Comparison of ENCODE assay signal across 11 cellular contexts in the genomic region with DNA sequence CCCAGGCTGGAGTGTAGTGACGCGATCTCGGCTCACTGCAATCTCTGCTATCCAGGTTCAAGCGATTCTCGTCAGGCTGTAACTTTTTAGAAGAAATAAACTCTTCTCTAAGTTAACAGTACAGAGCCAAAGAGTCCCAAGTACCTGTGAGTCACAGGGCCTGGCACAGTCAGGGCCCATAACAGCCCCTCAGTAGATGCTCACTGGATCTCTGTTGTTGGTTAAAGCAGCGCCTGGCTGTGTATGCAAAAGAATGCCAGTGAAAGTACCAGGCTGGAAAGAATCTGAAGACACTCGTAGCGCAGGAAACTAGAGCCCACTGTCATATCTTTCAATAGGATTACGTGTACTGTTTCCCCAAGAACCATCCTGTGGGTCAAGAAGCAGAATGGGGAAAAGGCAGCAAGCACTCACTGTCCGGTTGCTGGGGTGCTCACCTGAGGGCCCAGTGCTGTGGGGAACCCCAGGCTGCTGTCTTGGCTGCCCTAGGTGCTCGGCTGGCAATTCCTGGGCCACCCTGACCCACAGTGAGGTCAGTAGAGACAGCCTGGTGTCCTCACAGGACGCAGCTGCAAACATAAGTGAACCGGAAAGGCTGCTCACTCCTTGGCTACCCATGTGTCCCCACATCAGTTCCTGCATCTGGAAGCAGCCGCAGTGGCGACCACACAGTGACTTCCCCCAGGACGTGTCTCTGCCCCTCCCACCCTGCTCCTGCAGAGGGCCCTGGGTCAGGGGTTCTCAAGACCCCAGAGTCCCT. TPM values are rescaled to one million over a fixed set of nuclear protein-coding genes. Genes with fewer than 3 reads are reported as not detected.
DNase-seq lines count a peak whose midpoint lies in the region; ATAC-seq and TF ChIP-seq lines count a peak whose summit lies in the region.
"Had no signal": no experiment of that assay in that cellular context is flagged by ENCODE, and none has a peak within 500 bp of the region (broad histone marks: within the 10 kb centered on the region; RNA-seq: fewer than 3 reads in every experiment).

No MANE protein-coding gene starts in this region.

- H2BK120ac ChIP-seq in IMR-90 (ENCODE audit: low read depth, low read length) = no peak overlapping the region

- no peak overlapping the region for H3K18ac ChIP-seq in IMR-90 (ENCODE audit: low read depth, low read length)

- TF ChIP-seq CTCF in IMR-90 (conservative IDR thresholded peaks at IDR 0.05; ENCODE audit: low read depth, low read length) = no peak
- TF ChIP-seq CTCF in osteoblast (IDR thresholded peaks at IDR 0.05; ENCODE audit: extremely low read depth, low read depth, low read length) = no peak

- no peak overlapping the region for H3K9ac ChIP-seq in IMR-90 (ENCODE audit: low read depth, low read length)

- DNase-seq in NOMO-1 (lab: John Stamatoyannopoulos, UW; ENCODE audit: unreplicated experiment in 2 of 2) (peak; percentile 14 to 36), NOMO-1 treated with dmso at 0.1 percent for 144 hours (lab: John Stamatoyannopoulos, UW; ENCODE audit: unreplicated experiment) (no peak), IMR-90 (no peak), osteoblast (ENCODE audit: insufficient read length, low spot score, missing footprints) (peak; percentile 93)
- DNase-seq in stimulated activated CD4-positive, alpha-beta T cell treated with anti-CD3 and anti-CD28 coated beads, Interleukin-15, amount 100 ng/mL, for 24 hours = no peak
- DNase-seq in stimulated activated CD4-positive, alpha-beta T cell treated with anti-CD3 and anti-CD28 coated beads, Interleukin-2, amount 100 ng/mL, for 48 hours = no peak
- DNase-seq: NCI-H1436 had no signal

- no peak overlapping the region for H4K5ac ChIP-seq in IMR-90 (ENCODE audit: low read depth, low read length)

- BruUV-seq in IMR-90 (replicated peaks; lab: Mats Ljungman, UMichigan) = no TSS peak

- H3K27ac ChIP-seq in IMR-90 (ENCODE audit: insufficient read depth, low read length) (no peak overlapping the region), osteoblast (ENCODE audit: low read depth, low read length) (no peak overlapping the region)

- no peaks in the 10 kb centered on the region for H3K9me3 Mint-ChIP-seq in activated T-helper 17 cell treated with anti-CD3 and anti-CD28 coated beads, Interleukin-2, amount 50 U/mL, for 72 hours

- H3K4me3 Mint-ChIP-seq in activated T-helper 17 cell treated with anti-CD3 and anti-CD28 coated beads, Interleukin-2, amount 50 U/mL, for 72 hours = peak overlapping the region; percentile 99

- no peak overlapping the region for H4K8ac ChIP-seq in IMR-90 (ENCODE audit: low read depth in 2 of 2, low read length in 2 of 2)

- 79% methylated on average over 10 of the region's 16 CpGs; no CpG with 5 or more reads in 1 of the 2 experiments for WGBS in IMR-90 (ENCODE audit: extremely low coverage in 2 of 2, insufficient read length in 1 of 2), 2 experiments

- H3K9me3 ChIP-seq in IMR-90 (ENCODE audit: control insufficient read depth, insufficient read depth, low read length) (no peaks in the 10 kb centered on the region), osteoblast (ENCODE audit: low read depth, low read length) (no peaks in the 10 kb centered on the region)

- in situ Hi-C loops in IMR-90 (cut with MboI; ENCODE audit: low sequenced_read_pairs) = no loop called here

- H3K79me2 ChIP-seq in osteoblast (ENCODE audit: insufficient read depth, low read length) = peaks cover 62% of the 10 kb centered on the region

- H3K56ac ChIP-seq in IMR-90 (ENCODE audit: extremely low read depth, insufficient read depth, low read length) = no peak overlapping the region

- peak overlapping the region; percentile 9 for H2AK9ac ChIP-seq in IMR-90 (replicated peaks; ENCODE audit: low read depth, low read length, poor library complexity)

- H3K27ac Mint-ChIP-seq in activated T-helper 17 cell treated with anti-CD3 and anti-CD28 coated beads, Interleukin-2, amount 50 U/mL, for 72 hours = peak overlapping the region; percentile 52

- no peak for TF ChIP-seq POLR2A in IMR-90 (IDR thresholded peaks at IDR 0.05; ENCODE audit: low read depth, low read length)

- dilution Hi-C loops in IMR-90 (cut with HindIII; ENCODE audit: low sequenced_read_pairs, unreplicated experiment) = no loop called here

- H3K23ac ChIP-seq in IMR-90 (ENCODE audit: low read depth, low read length) = no peak overlapping the region

- H2BK5ac ChIP-seq in IMR-90 (ENCODE audit: low read depth, low read length, poor library complexity, severe bottlenecking) = no peak overlapping the region

- POLR2A ChIA-PET in IMR-90 (lab: Charles Lee; ENCODE audit: unreplicated experiment) = no interaction called here

- ATAC-seq in IMR-90 (ENCODE audit: low read depth) (no peak), HG03378 (IDR thresholded peaks at IDR 0.05; ENCODE audit: unreplicated experiment) (no peak)
- ATAC-seq in activated T-helper 17 cell treated with anti-CD3 and anti-CD28 coated beads, Interleukin-2, amount 50 U/mL, for 72 hours (replicated peaks) = no peak

- intact Hi-C loops in IMR-90 (cut with micrococcal nuclease) = no loop called here

- H4K20me1 ChIP-seq in IMR-90 (ENCODE audit: insufficient read depth, low read length) = peaks cover 21% of the 10 kb centered on the region
- H4K20me1 ChIP-seq in osteoblast (ENCODE audit: insufficient read depth, low read length) = peaks cover 40% of the 10 kb centered on the region

- no peak overlapping the region for H2BK20ac ChIP-seq in IMR-90 (ENCODE audit: low read depth, low read length)

- H3K14ac ChIP-seq in IMR-90 (replicated peaks; ENCODE audit: low read depth, low read length) = no peak overlapping the region

- no peak overlapping the region for H2AFZ ChIP-seq in IMR-90 (replicated peaks; ENCODE audit: low read length, poor library complexity)
- H2AFZ ChIP-seq in osteoblast (ENCODE audit: low read length) = no peak overlapping the region

- no peak for TF ChIP-seq RAD21 in IMR-90 (IDR thresholded peaks at IDR 0.05; ENCODE audit: low read length)

- H2AK5ac ChIP-seq in IMR-90 (ENCODE audit: low read depth, low read length) = no peak overlapping the region

- H3K36me3 ChIP-seq in IMR-90 (ENCODE audit: control insufficient read depth, insufficient read depth, low read length) (peaks cover 12% of the 10 kb centered on the region), osteoblast (ENCODE audit: insufficient read depth, low read length) (peaks cover 18% of the 10 kb centered on the region)

- H2BK15ac ChIP-seq in IMR-90 (ENCODE audit: low read depth, low read length) = no peak overlapping the region

- H3K4ac ChIP-seq in IMR-90 (ENCODE audit: low read depth, low read length) = no peak overlapping the region

- H3K4me1 ChIP-seq in IMR-90 (ENCODE audit: control insufficient read depth, insufficient read depth, low read length) = peaks cover 9% of the 10 kb centered on the region
- peaks cover 16% of the 10 kb centered on the region for H3K4me1 ChIP-seq in osteoblast (ENCODE audit: insufficient read depth, low read length)

- CTCF ChIA-PET in IMR-90 (lab: Yijun Ruan, JAX) = no interaction called here

- H3K4me3 ChIP-seq in IMR-90 (ENCODE audit: insufficient read depth, low read depth, low read length) = no peak overlapping the region
- no peak overlapping the region for H3K4me3 ChIP-seq in osteoblast (ENCODE audit: insufficient read depth, low read length)
- H3K4me3 ChIP-seq: coronary artery, skin epidermis had no signal

- peaks cover 25 to 84% of the 10 kb centered on the region in 2 experiments for H3K79me1 ChIP-seq in IMR-90 (ENCODE audit: low read depth in 1 of 2, low read length in 2 of 2)

- H3K4me2 ChIP-seq in IMR-90 (ENCODE audit: low read depth, low read length) = no peak overlapping the region
- no peak overlapping the region for H3K4me2 ChIP-seq in osteoblast (ENCODE audit: insufficient read depth, low read length)

- peaks cover 13% of the 10 kb centered on the region for H3K4me1 Mint-ChIP-seq in activated T-helper 17 cell treated with anti-CD3 and anti-CD28 coated beads, Interleukin-2, amount 50 U/mL, for 72 hours

- H3K9me1 ChIP-seq in IMR-90 (ENCODE audit: insufficient read depth, low read length) = peaks cover 6% of the 10 kb centered on the region; the same call in 1 of the 2 replicates

- no peaks in the 10 kb centered on the region for H3K27me3 Mint-ChIP-seq in activated T-helper 17 cell treated with anti-CD3 and anti-CD28 coated beads, Interleukin-2, amount 50 U/mL, for 72 hours

- H3K27me3 ChIP-seq in IMR-90 (ENCODE audit: control insufficient read depth, insufficient read depth, low read length) (no peaks in the 10 kb centered on the region), osteoblast (ENCODE audit: insufficient read depth, low read length) (no peaks in the 10 kb centered on the region)

- no peak overlapping the region for H4K91ac ChIP-seq in IMR-90 (ENCODE audit: insufficient read depth, low read depth, low read length)

- H3K36me3 Mint-ChIP-seq in activated T-helper 17 cell treated with anti-CD3 and anti-CD28 coated beads, Interleukin-2, amount 50 U/mL, for 72 hours (ENCODE audit: low read depth) = peaks cover 62% of the 10 kb centered on the region

RNA-seq across cellular contexts. Expression of a gene that starts 3.1 kb away (rescaled TPM):
- 66.1 and 85.5 TPM in 2 replicates for total RNA-seq in IMR-90 (2012; rRNA removed)
- 61.8 and 64.9 TPM in 2 replicates for polyA plus RNA-seq in IMR-90 (2012; rRNA removed)
- polyA plus RNA-seq in IMR-90 (2012; cell fraction: cytosol; rRNA removed) = 23.0 and 34.5 TPM in 2 replicates
- polyA plus RNA-seq in IMR-90 (2012; cell fraction: nucleus; rRNA removed; ENCODE audit: low replicate concordance) = 12.5 and 31.3 TPM in 2 replicates
- total RNA-seq in activated T-helper 17 cell treated with anti-CD3 and anti-CD28 coated beads, Interleukin-2, amount 50 U/mL, for 72 hours = 100 to 1,000 TPM in 1 of 2 donors, 10 to 100 TPM in 1; 68.2 to 132 TPM
- total RNA-seq in osteoblast = 51.9 and 55.7 TPM in 2 replicates

RNA-seq across cellular contexts. Expression of a gene that starts 5.9 kb away (rescaled TPM):
- 6.6 and 6.7 TPM in 2 replicates for total RNA-seq in IMR-90 (2012; rRNA removed)
- 26.6 and 30.6 TPM in 2 replicates for polyA plus RNA-seq in IMR-90 (2012; rRNA removed)
- polyA plus RNA-seq in IMR-90 (2012; cell fraction: cytosol; rRNA removed) = 15.7 and 43.3 TPM in 2 replicates
- 27.0 and 66.0 TPM in 2 replicates for polyA plus RNA-seq in IMR-90 (2012; cell fraction: nucleus; rRNA removed; ENCODE audit: low replicate concordance)
- total RNA-seq in activated T-helper 17 cell treated with anti-CD3 and anti-CD28 coated beads, Interleukin-2, amount 50 U/mL, for 72 hours = 10 to 100 TPM; 15.7 to 16.0 TPM
- total RNA-seq in osteoblast = 37.1 and 38.0 TPM in 2 replicates

RNA-seq across cellular contexts. Expression of a gene that starts 6.1 kb away (rescaled TPM):
- total RNA-seq in IMR-90 (2012; rRNA removed) = 15.0 and 15.1 TPM in 2 replicates
- 49.7 and 49.8 TPM in 2 replicates for polyA plus RNA-seq in IMR-90 (2012; rRNA removed)
- 26.4 and 36.9 TPM in 2 replicates for polyA plus RNA-seq in IMR-90 (2012; cell fraction: cytosol; rRNA removed)
- 70.1 and 136 TPM in 2 replicates for polyA plus RNA-seq in IMR-90 (2012; cell fraction: nucleus; rRNA removed; ENCODE audit: low replicate concordance)
- 100 to 1,000 TPM; 151 to 204 TPM for total RNA-seq in activated T-helper 17 cell treated with anti-CD3 and anti-CD28 coated beads, Interleukin-2, amount 50 U/mL, for 72 hours
- 3.2 and 4.0 TPM in 2 replicates for total RNA-seq in osteoblast

RNA-seq across cellular contexts. Expression of a gene that starts 31.1 kb away (rescaled TPM):
- total RNA-seq in IMR-90 (2012; rRNA removed) (1.9 and 2.0 TPM in 2 replicates), osteoblast (3.8 and 4.3 TPM in 2 replicates)
- polyA plus RNA-seq in IMR-90 (2012; rRNA removed) = 3.1 and 4.4 TPM in 2 replicates
- polyA plus RNA-seq in IMR-90 (2012; cell fraction: cytosol; rRNA removed) = 3.7 and 4.1 TPM in 2 replicates
- 5.3 and 12.2 TPM in 2 replicates for polyA plus RNA-seq in IMR-90 (2012; cell fraction: nucleus; rRNA removed; ENCODE audit: low replicate concordance)
- total RNA-seq in activated T-helper 17 cell treated with anti-CD3 and anti-CD28 coated beads, Interleukin-2, amount 50 U/mL, for 72 hours = 1 to 10 TPM; 1.8 to 2.6 TPM

Comparison
In these comparisons a context has a peak if more than half of its experiments do, and no peak if none do; other contexts are left out.
1. DNase-seq: peak in NOMO-1 (2 of 2) and osteoblast (single experiment); none in NOMO-1 treated with dmso at 0.1 percent for 144 hours (single experiment), IMR-90 (single experiment), stimulated activated CD4-positive, alpha-beta T cell treated with anti-CD3 and anti-CD28 coated beads, Interleukin-15, amount 100 ng/mL, for 24 hours (single experiment) and stimulated activated CD4-positive, alpha-beta T cell treated with anti-CD3 and anti-CD28 coated beads, Interleukin-2, amount 100 ng/mL, for 48 hours (0 of 2).